Comparison of ENCODE assay signal across 35 cellular contexts in the genomic region with DNA sequence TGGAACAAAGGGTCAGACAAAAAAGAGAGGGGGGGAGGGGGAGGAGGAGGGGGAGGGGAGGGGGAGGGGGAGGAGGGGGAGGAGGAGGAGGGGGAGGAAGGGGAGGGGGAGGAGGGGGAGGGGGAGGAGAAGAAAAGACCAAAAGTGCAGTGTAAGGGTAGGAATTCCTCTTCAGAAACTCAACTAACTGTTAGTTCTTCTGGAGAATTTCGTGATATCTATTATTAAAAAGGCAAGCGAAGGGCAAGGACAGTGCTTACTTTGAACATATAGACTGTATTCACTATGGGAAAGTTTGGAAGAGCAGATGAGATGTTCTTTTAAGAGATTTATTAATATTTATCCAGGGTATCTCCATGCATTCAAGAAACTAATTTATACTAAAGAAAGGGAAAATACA.
"Had no signal": no experiment of that assay in that cellular context is flagged by ENCODE, and none has a peak within 500 bp of the region (broad histone marks: within the 10 kb centered on the region; RNA-seq: fewer than 3 reads in every experiment).

No MANE protein-coding gene starts in this region.

- H3K9me3 ChIP-seq: MG63 had no signal

- H3K36me3 ChIP-seq: MG63 had no signal

- DNase-seq: Kasumi-1, MG63, MM.1S, MV-4-11, NCI-H1048, NCI-H1092, NCI-H1092 treated with DMSO at 0.1 percent for 48 hours, NCI-H1105, NCI-H1105 treated with DMSO at 0.1 percent for 48 hours, NCI-H1417, NCI-H1417 treated with DMSO at 0.1 percent for 48 hours, NCI-H1436, NCI-H1436 treated with DMSO at 0.1 percent for 48 hours, NCI-H146, NCI-H1694, NCI-H1694 treated with DMSO at 0.1 percent for 48 hours, NCI-H187, NCI-H187 treated with DMSO at 0.1 percent for 48 hours, NCI-H1930, NCI-H2029, NCI-H2029 treated with DMSO at 0.1 percent for 48 hours, NCI-H2081, NCI-H2081 treated with DMSO at 0.1 percent for 48 hours, NCI-H2107, NCI-H2171, NCI-H2171 treated with DMSO at 0.1 percent for 48 hours, NCI-H2227 treated with DMSO at 0.1 percent for 48 hours, NCI-H226, NCI-H345, NCI-H446, NCI-H446 treated with DMSO at 0.1 percent for 48 hours, NCI-H510A, NCI-H510A treated with DMSO at 0.1 percent for 48 hours, NCI-H524, NCI-H524 treated with DMSO at 0.1 percent for 48 hours had no signal

- H3K4me3 ChIP-seq: MG63 had no signal

- H3K27me3 ChIP-seq: MG63 had no signal
